Comparison of ENCODE assay signal across 17 cellular contexts in genomic region chr1:43069481-43070050, GRCh38.
DNase-seq lines count a peak whose midpoint lies in the region; ATAC-seq and TF ChIP-seq lines count a peak whose summit lies in the region.
"Had no signal": no experiment of that assay in that cellular context is flagged by ENCODE, and none has a peak within 500 bp of the region (broad histone marks: within the 10 kb centered on the region; RNA-seq: fewer than 3 reads in every experiment).

No MANE protein-coding gene starts in this region.

- TF ChIP-seq CTCF in WTC11 (IDR thresholded peaks at IDR 0.05), result no peak

- no peaks in the 10 kb centered on the region for H3K36me3 Mint-ChIP-seq in CD8-positive, alpha-beta memory T cell
- no peaks in the 10 kb centered on the region for H3K36me3 Mint-ChIP-seq in WTC11
- H3K36me3 Mint-ChIP-seq in immature natural killer cell, result no peaks in the 10 kb centered on the region

- peaks cover 10 to 22% (median 11%) of the 10 kb centered on the region in 3 donors for H3K4me1 Mint-ChIP-seq in CD8-positive, alpha-beta memory T cell
- H3K4me1 Mint-ChIP-seq in WTC11 (peaks cover 55% of the 10 kb centered on the region), immature natural killer cell (peaks cover 18 to 19% of the 10 kb centered on the region in 2 donors)

- H3K4me3 ChIP-seq in CD8-positive, alpha-beta memory T cell (ENCODE audit: low read length), result no peak overlapping the region

- peak overlapping the region in 4 of 7 donors; percentile 22 to 48 (median 40) for H3K4me3 Mint-ChIP-seq in CD8-positive, alpha-beta memory T cell
- H3K4me3 Mint-ChIP-seq in WTC11 (no peak overlapping the region), immature natural killer cell (peak overlapping the region; percentile 22 to 62 (median 46))
- H3K4me3 Mint-ChIP-seq: T-helper 1 cell treated with Interleukin-12 subunit alpha and Interleukin-12 subunit beta and Interleukin-4 antibody, amounts not matched to agents 30 μg/mL and 1 μg/mL, for 36 hours had no signal

- DNase-seq in CD8-positive, alpha-beta memory T cell, result no peak
- DNase-seq in WTC11 (ENCODE audit: low spot score), result peak; percentile 28
- DNase-seq in immature natural killer cell, result no peak
- DNase-seq in retina, result peak; percentile 84
- DNase-seq in NCI-H446 treated with DMSO at 0.1 percent for 48 hours (lab: John Stamatoyannopoulos, UW), result no peak
- no peak for DNase-seq in left colon
- DNase-seq in NCI-H446 (lab: John Stamatoyannopoulos, UW), result no peak
- DNase-seq: activated effector memory CD4-positive, alpha-beta T cell treated with anti-CD3 and anti-CD28 coated beads, Interleukin-2, amount 50 U/mL, for 16 hours; central memory CD4-positive, alpha-beta T cell; GF-D8; midbrain; NCI-H1048; NCI-H226; stimulated activated naive CD4-positive, alpha-beta T cell treated with Interleukin-2 at 50 U/mL for 16 hours had no signal

- POLR2A ChIA-PET in CD8-positive, alpha-beta memory T cell (lab: Charles Lee), result no interaction called here
- POLR2A ChIA-PET in WTC11 (lab: Charles Lee), result no interaction called here

- peak; percentile 46 for ATAC-seq in WTC11
- no peak for ATAC-seq in left colon
- no peak for ATAC-seq in GM21529 (IDR thresholded peaks at IDR 0.05; ENCODE audit: unreplicated experiment)

- H3K4me1 ChIP-seq in CD8-positive, alpha-beta memory T cell (ENCODE audit: insufficient read depth, low read length), result peaks cover 5% of the 10 kb centered on the region

- peak overlapping the region in 3 of 8 donors; percentile 22 to 55 (median 23) for H3K27ac Mint-ChIP-seq in CD8-positive, alpha-beta memory T cell
- H3K27ac Mint-ChIP-seq in WTC11, result peak overlapping the region; percentile 88
- H3K27ac Mint-ChIP-seq in immature natural killer cell, result peak overlapping the region in 1 of 6 donors; percentile 38
- H3K27ac Mint-ChIP-seq: T-helper 1 cell treated with Interleukin-12 subunit alpha and Interleukin-12 subunit beta and Interleukin-4 antibody, amounts not matched to agents 30 μg/mL and 1 μg/mL, for 36 hours had no signal

- no peaks in the 10 kb centered on the region for H3K9me3 Mint-ChIP-seq in CD8-positive, alpha-beta memory T cell
- H3K9me3 Mint-ChIP-seq in WTC11 (no peaks in the 10 kb centered on the region), immature natural killer cell (no peaks in the 10 kb centered on the region)
- H3K9me3 Mint-ChIP-seq: T-helper 1 cell treated with Interleukin-12 subunit alpha and Interleukin-12 subunit beta and Interleukin-4 antibody, amounts not matched to agents 30 μg/mL and 1 μg/mL, for 36 hours had no signal

- no peaks in the 10 kb centered on the region for H3K36me3 ChIP-seq in CD8-positive, alpha-beta memory T cell (ENCODE audit: insufficient read depth, low read length)

- CTCF ChIA-PET in CD8-positive, alpha-beta memory T cell (lab: Charles Lee), result interaction anchor here (7.9 to 10.8 kb wide), 2 partner anchors 144 to 156 kb away, joined by 141 to 278 read pairs; no protein-coding TSS in a partner anchor
- CTCF ChIA-PET in WTC11 (lab: Charles Lee), result interaction anchor here (1.1 to 8.8 kb wide), 4 partner anchors 60 to 155 kb away, joined by 4 to 409 read pairs (median 8); no protein-coding TSS in a partner anchor

- H3K27me3 ChIP-seq in CD8-positive, alpha-beta memory T cell (ENCODE audit: insufficient read depth, low read length, poor library complexity, severe bottlenecking), result no peaks in the 10 kb centered on the region

- H3K27ac ChIP-seq in CD8-positive, alpha-beta memory T cell (ENCODE audit: low read depth, low read length), result no peak overlapping the region
- H3K27ac ChIP-seq: C4-2B had no signal

- H3K27me3 Mint-ChIP-seq in CD8-positive, alpha-beta memory T cell, result no peaks in the 10 kb centered on the region
- H3K27me3 Mint-ChIP-seq in WTC11 (ENCODE audit: low read depth), result peaks cover 10% of the 10 kb centered on the region
- peaks cover 0 to 4% (median 2%) of the 10 kb centered on the region in 3 donors for H3K27me3 Mint-ChIP-seq in immature natural killer cell (ENCODE audit: low read depth in 3 of 3)

- no peaks in the 10 kb centered on the region for H3K9me3 ChIP-seq in CD8-positive, alpha-beta memory T cell (ENCODE audit: low read length)

- intact Hi-C loops in left colon (cut with DNase I, micrococcal nuclease), result loop anchor here in 1 of 2 donors (5.0 kb wide), 1 partner anchor 157 kb away; no protein-coding TSS in a partner anchor

TF ChIP-seq in WTC11, 78 proteins besides CTCF, POLR2A, EP300 and RAD21:
- 0 out of 2 replicates have a peak, but pooled peaks have one; percentile 9 for TF ChIP-seq USF2 (CRISPR knock-in tag; IDR thresholded peaks at IDR 0.05)
- TF ChIP-seq HMGA2 (CRISPR knock-in tag; IDR thresholded peaks at IDR 0.05), result no peak

Comparison
In these comparisons a context has a peak if more than half of its experiments do, and no peak if none do; other contexts are left out.
1. DNase-seq: peak in WTC11 (single experiment) and retina (single experiment); none in CD8-positive, alpha-beta memory T cell (0 of 5), immature natural killer cell (0 of 3), NCI-H446 treated with DMSO at 0.1 percent for 48 hours (single experiment), left colon (0 of 2) and NCI-H446 (0 of 2).